ENCODE assay signal across 8 cellular contexts in the genomic region with DNA sequence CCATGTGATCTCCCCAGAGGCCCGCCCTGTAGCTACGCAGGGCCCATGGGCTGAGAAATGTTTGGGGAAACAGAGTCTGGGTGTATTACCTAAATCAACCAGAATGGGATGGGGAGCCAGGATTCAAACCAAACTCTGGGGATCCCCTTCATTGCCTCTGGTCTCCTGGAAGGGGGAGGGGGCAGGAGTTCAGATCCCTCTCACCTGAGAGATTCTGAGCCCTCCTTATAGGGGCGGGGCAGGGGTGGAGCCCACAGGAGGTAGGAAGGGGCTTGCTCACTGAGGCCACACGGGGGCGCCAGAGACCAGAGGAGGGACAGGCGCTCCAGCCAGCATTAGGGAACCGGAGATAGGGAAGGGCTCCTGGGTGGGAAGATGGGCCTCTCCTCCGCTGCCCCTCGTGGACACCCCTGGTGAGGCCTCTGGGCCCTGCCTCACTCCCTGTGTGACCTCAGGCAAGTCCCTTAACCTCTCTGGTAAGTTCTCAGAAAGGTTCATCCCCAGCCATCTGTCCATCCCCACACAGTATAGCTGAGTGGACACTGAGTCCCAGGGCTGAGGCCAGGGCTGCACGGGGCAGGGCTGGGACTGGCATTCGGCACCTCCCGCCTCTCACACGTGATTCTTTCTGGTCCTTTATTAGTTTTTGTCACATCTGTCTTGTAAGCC. TPM values are rescaled to one million over a fixed set of nuclear protein-coding genes. Genes with fewer than 3 reads are reported as not detected.
A peak's percentile ranks its signal among the peaks of the same experiment; 100 is the strongest.
DNase-seq lines count a peak whose midpoint lies in the region; ATAC-seq and TF ChIP-seq lines count a peak whose summit lies in the region.

No MANE protein-coding gene starts in this region.

- peak overlapping the region; percentile 19 for H3K27ac ChIP-seq in fibroblast of lung (ENCODE audit: insufficient read depth, low read length)

- peak overlapping the region; percentile 16 for H2AFZ ChIP-seq in fibroblast of lung (ENCODE audit: low read length)

- no peak overlapping the region for H3K4me2 ChIP-seq in fibroblast of lung (ENCODE audit: extremely low read depth, insufficient read depth, low read length)

- no peak overlapping the region for H3K27ac Mint-ChIP-seq in natural killer cell treated with Interleukin-12 subunit alpha and Interleukin-12 subunit beta and Interleukin-15 and Interleukin-18, amount 100 ng/mL, for 72 hours
- H3K27ac Mint-ChIP-seq in stimulated activated naive B cell treated with anti-CD40 and anti-IgM and Interleukin-4, amounts not matched to agents 10 μg/mL and 1 μg/mL and 100 μg/mL, for 72 hours = peak overlapping the region; percentile 81

- TF ChIP-seq CTCF in fibroblast of lung (conservative IDR thresholded peaks at IDR 0.05 in 1 of 2, IDR thresholded peaks at IDR 0.05 in 1 of 2; ENCODE audit: low read depth in 1 of 2, low read length in 2 of 2) = peak; percentile 79 to 84

- peak; percentile 79 to 83 for ATAC-seq in natural killer cell treated with Interleukin-12 subunit alpha and Interleukin-12 subunit beta and Interleukin-15 and Interleukin-18, amount 100 ng/mL, for 72 hours
- peak; percentile 30 to 37 for ATAC-seq in stimulated activated naive B cell treated with anti-CD40 and anti-IgM and Interleukin-4, amounts not matched to agents 10 μg/mL and 1 μg/mL and 100 μg/mL, for 72 hours (replicated peaks)
- ATAC-seq in HG02938 (IDR thresholded peaks at IDR 0.05; ENCODE audit: unreplicated experiment) = no peak

- H3K9me3 Mint-ChIP-seq in natural killer cell treated with Interleukin-12 subunit alpha and Interleukin-12 subunit beta and Interleukin-15 and Interleukin-18, amount 100 ng/mL, for 72 hours = no peaks in the 10 kb centered on the region
- H3K9me3 Mint-ChIP-seq in stimulated activated naive B cell treated with anti-CD40 and anti-IgM and Interleukin-4, amounts not matched to agents 10 μg/mL and 1 μg/mL and 100 μg/mL, for 72 hours = no peaks in the 10 kb centered on the region

- no peaks in the 10 kb centered on the region for H4K20me1 ChIP-seq in fibroblast of lung (ENCODE audit: control insufficient read depth, extremely low read depth, insufficient read depth, low read length)

- H3K4me1 Mint-ChIP-seq in natural killer cell treated with Interleukin-12 subunit alpha and Interleukin-12 subunit beta and Interleukin-15 and Interleukin-18, amount 100 ng/mL, for 72 hours (ENCODE audit: low read depth in 2 of 2) = peaks cover 46 to 48% of the 10 kb centered on the region in 2 donors
- peaks cover 49 to 72% of the 10 kb centered on the region in 2 donors for H3K4me1 Mint-ChIP-seq in stimulated activated naive B cell treated with anti-CD40 and anti-IgM and Interleukin-4, amounts not matched to agents 10 μg/mL and 1 μg/mL and 100 μg/mL, for 72 hours

- H3K9ac ChIP-seq in fibroblast of lung (ENCODE audit: insufficient read depth, low read length) = no peak overlapping the region

- H3K4me3 ChIP-seq in MG63 (no peak overlapping the region), fibroblast of lung (replicated peaks in 1 of 4; ENCODE audit: control extremely low read depth in 1 of 4, insufficient read depth in 1 of 4, low read depth in 3 of 4, low read length in 4 of 4) (no peak overlapping the region)

- H3K36me3 ChIP-seq in MG63 = peaks cover 3% of the 10 kb centered on the region
- peaks cover 4% of the 10 kb centered on the region for H3K36me3 ChIP-seq in fibroblast of lung (ENCODE audit: control insufficient read depth, insufficient read depth, low read length)

- peak; percentile 90 for DNase-seq in EH (ENCODE audit: low read depth)
- peak; percentile 85 for DNase-seq in MG63
- DNase-seq in RPMI7951 (ENCODE audit: low read depth) = peak; percentile 83
- DNase-seq in activated T-helper 1 cell treated with Interleukin-2 at 50 U/mL for 16 hours (ENCODE audit: low read depth) = peak; percentile 88
- DNase-seq in fibroblast of lung (ENCODE audit: low read depth in 2 of 2) = peak; percentile 74 to 85
- peak; percentile 92 for DNase-seq in natural killer cell treated with Interleukin-12 subunit alpha and Interleukin-12 subunit beta and Interleukin-15 and Interleukin-18, amount 100 ng/mL, for 72 hours (ENCODE audit: low spot score)
- DNase-seq in stimulated activated naive B cell treated with anti-CD40 and anti-IgM and Interleukin-4, amounts not matched to agents 10 μg/mL and 1 μg/mL and 100 μg/mL, for 72 hours = peak; percentile 77

- H3K27me3 Mint-ChIP-seq in natural killer cell treated with Interleukin-12 subunit alpha and Interleukin-12 subunit beta and Interleukin-15 and Interleukin-18, amount 100 ng/mL, for 72 hours = no peaks in the 10 kb centered on the region
- H3K27me3 Mint-ChIP-seq in stimulated activated naive B cell treated with anti-CD40 and anti-IgM and Interleukin-4, amounts not matched to agents 10 μg/mL and 1 μg/mL and 100 μg/mL, for 72 hours = no peaks in the 10 kb centered on the region

- no peaks in the 10 kb centered on the region for H3K36me3 Mint-ChIP-seq in natural killer cell treated with Interleukin-12 subunit alpha and Interleukin-12 subunit beta and Interleukin-15 and Interleukin-18, amount 100 ng/mL, for 72 hours
- peaks cover 0 to 1% of the 10 kb centered on the region in 2 donors for H3K36me3 Mint-ChIP-seq in stimulated activated naive B cell treated with anti-CD40 and anti-IgM and Interleukin-4, amounts not matched to agents 10 μg/mL and 1 μg/mL and 100 μg/mL, for 72 hours

- peaks cover 15% of the 10 kb centered on the region for H3K4me1 ChIP-seq in fibroblast of lung (ENCODE audit: control insufficient read depth, extremely low read depth, insufficient read depth, low read length)

- H3K4me3 Mint-ChIP-seq in natural killer cell treated with Interleukin-12 subunit alpha and Interleukin-12 subunit beta and Interleukin-15 and Interleukin-18, amount 100 ng/mL, for 72 hours = no peak overlapping the region
- peak overlapping the region in 1 of 2 donors; percentile 48 for H3K4me3 Mint-ChIP-seq in stimulated activated naive B cell treated with anti-CD40 and anti-IgM and Interleukin-4, amounts not matched to agents 10 μg/mL and 1 μg/mL and 100 μg/mL, for 72 hours

- H3K27me3 ChIP-seq in MG63 (no peaks in the 10 kb centered on the region), fibroblast of lung (ENCODE audit: control insufficient read depth, insufficient read depth, low read length) (no peaks in the 10 kb centered on the region)

- no peaks in the 10 kb centered on the region for H3K79me2 ChIP-seq in fibroblast of lung (ENCODE audit: control insufficient read depth, insufficient read depth, low read length)

- H3K9me3 ChIP-seq in MG63 = no peaks in the 10 kb centered on the region
- H3K9me3 ChIP-seq in fibroblast of lung (ENCODE audit: control insufficient read depth, insufficient read depth, low read depth, low read length) = no peaks in the 10 kb centered on the region

RNA-seq across cellular contexts. Expression of a gene that starts 2.7 kb away (rescaled TPM):
- 0.07 and 0.36 TPM in 2 replicates for total RNA-seq in MG63 (2014; rRNA removed; shearing (Covaris generic); ENCODE audit: low replicate concordance)
- 0.20 TPM in 1 of 2 replicates, not detected in the other for total RNA-seq in RPMI7951 (2014; rRNA removed; shearing (Covaris generic))
- 0.33 and 0.77 TPM in 2 replicates for total RNA-seq in fibroblast of lung
- polyA plus RNA-seq in fibroblast of lung = 0.02 and 0.03 TPM in 2 replicates
- polyA plus RNA-seq in fibroblast of lung (2012) = 0.13 TPM in 2 replicates
- polyA minus RNA-seq in fibroblast of lung (ENCODE audit: low replicate concordance) = not detected in 2 replicates
- total RNA-seq in natural killer cell treated with Interleukin-12 subunit alpha and Interleukin-12 subunit beta and Interleukin-15 and Interleukin-18, amount 100 ng/mL, for 72 hours = 1 to 10 TPM in 1 of 2 donors, under 1 TPM in 1; 0.59 to 1.9 TPM

RNA-seq across cellular contexts. Expression of a gene that starts 31.3 kb away (rescaled TPM):
- total RNA-seq in MG63 (2014; rRNA removed; shearing (Covaris generic); ENCODE audit: low replicate concordance) = 62.9 and 64.8 TPM in 2 replicates
- total RNA-seq in RPMI7951 (2014; rRNA removed; shearing (Covaris generic)) = 82.1 and 92.3 TPM in 2 replicates
- 40.8 and 71.3 TPM in 2 replicates for total RNA-seq in fibroblast of lung
- 240 and 248 TPM in 2 replicates for polyA plus RNA-seq in fibroblast of lung
- polyA plus RNA-seq in fibroblast of lung (2012) = 181 and 192 TPM in 2 replicates
- 634 and 716 TPM in 2 replicates for polyA minus RNA-seq in fibroblast of lung (ENCODE audit: low replicate concordance)
- total RNA-seq in natural killer cell treated with Interleukin-12 subunit alpha and Interleukin-12 subunit beta and Interleukin-15 and Interleukin-18, amount 100 ng/mL, for 72 hours = 100 to 1,000 TPM; 202 to 235 TPM

RNA-seq across cellular contexts. Expression of a gene that starts 36.8 kb away (rescaled TPM):
- total RNA-seq in MG63 (2014; rRNA removed; shearing (Covaris generic); ENCODE audit: low replicate concordance) = 9.2 and 13.3 TPM in 2 replicates
- total RNA-seq in RPMI7951 (2014; rRNA removed; shearing (Covaris generic)) = 11.7 and 14.8 TPM in 2 replicates
- total RNA-seq in fibroblast of lung = 12.1 and 13.7 TPM in 2 replicates
- 8.9 and 14.2 TPM in 2 replicates for polyA plus RNA-seq in fibroblast of lung
- 15.3 and 28.8 TPM in 2 replicates for polyA plus RNA-seq in fibroblast of lung (2012)
- 32.7 and 60.9 TPM in 2 replicates for polyA minus RNA-seq in fibroblast of lung (ENCODE audit: low replicate concordance)
- total RNA-seq in natural killer cell treated with Interleukin-12 subunit alpha and Interleukin-12 subunit beta and Interleukin-15 and Interleukin-18, amount 100 ng/mL, for 72 hours = 10 to 100 TPM; 32.6 to 53.5 TPM

RNA-seq across cellular contexts. Expression of a gene that starts 44.1 kb away (rescaled TPM):
- 6.2 and 14.8 TPM in 2 replicates for total RNA-seq in MG63 (2014; rRNA removed; shearing (Covaris generic); ENCODE audit: low replicate concordance)
- 13.9 and 16.1 TPM in 2 replicates for total RNA-seq in RPMI7951 (2014; rRNA removed; shearing (Covaris generic))
- 4.9 and 9.2 TPM in 2 replicates for total RNA-seq in fibroblast of lung
- 6.4 and 9.2 TPM in 2 replicates for polyA plus RNA-seq in fibroblast of lung
- 6.5 and 12.0 TPM in 2 replicates for polyA plus RNA-seq in fibroblast of lung (2012)
- 34.1 and 53.5 TPM in 2 replicates for polyA minus RNA-seq in fibroblast of lung (ENCODE audit: low replicate concordance)
- total RNA-seq in natural killer cell treated with Interleukin-12 subunit alpha and Interleukin-12 subunit beta and Interleukin-15 and Interleukin-18, amount 100 ng/mL, for 72 hours = 10 to 100 TPM; 17.6 to 47.1 TPM
